12 cellular contexts compared by ENCODE assay signal in the genomic region with DNA sequence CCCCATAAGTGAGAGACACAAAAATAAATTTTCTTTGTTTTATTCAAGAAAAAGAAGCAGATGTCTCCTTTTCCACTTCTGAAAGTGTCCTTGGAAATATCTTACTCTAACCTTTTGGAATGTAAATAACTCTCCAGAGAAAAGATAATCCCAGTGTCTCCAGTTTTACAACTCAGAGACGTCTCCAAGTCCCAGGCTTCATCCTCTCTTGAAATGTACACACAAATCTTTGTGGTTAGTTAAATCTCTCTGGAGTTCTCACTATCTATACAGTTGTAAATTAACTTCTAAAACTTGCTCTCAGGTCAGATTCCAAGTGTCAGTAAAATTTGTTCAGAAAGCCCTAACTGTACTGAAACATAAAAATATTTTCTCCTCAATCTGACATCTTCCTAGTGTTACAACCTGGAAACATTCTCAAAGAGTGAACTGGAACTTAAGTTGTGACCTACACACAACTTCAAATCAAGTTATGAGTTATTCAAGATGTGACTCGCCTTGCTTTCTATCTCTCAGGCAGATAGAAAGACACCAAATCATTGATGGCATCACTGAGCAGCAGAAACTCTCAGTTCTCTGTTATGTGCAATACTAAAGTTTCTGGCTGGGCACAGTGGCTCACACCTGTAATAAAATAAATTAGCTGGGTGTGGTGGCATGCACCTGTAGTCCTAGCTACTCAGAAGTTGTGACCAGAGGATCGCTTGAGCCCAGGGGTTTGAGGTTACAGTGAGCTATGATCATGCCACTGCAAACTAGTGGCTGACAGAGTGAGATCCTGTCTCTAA.
DNase-seq lines count a peak whose midpoint lies in the region; ATAC-seq, FAIRE-seq and TF ChIP-seq lines count a peak whose summit lies in the region.
"Had no signal": no experiment of that assay in that cellular context is flagged by ENCODE, and none has a peak within 500 bp of the region (broad histone marks: within the 10 kb centered on the region; RNA-seq: fewer than 3 reads in every experiment).

No MANE protein-coding gene starts in this region.

- peak; percentile 88 for FAIRE-seq in endometrium (lab: Jason Lieb, UNC)

- no peak for DNase-seq in hippocampal formation (lab: John Stamatoyannopoulos, UW)
- no peak for DNase-seq in GM13976 (ENCODE audit: low spot score)
- DNase-seq in erythroblast (lab: John Stamatoyannopoulos, UW): no peak
- no peak for DNase-seq in NCI-H146 treated with DMSO at 0.1 percent for 48 hours (lab: John Stamatoyannopoulos, UW; ENCODE audit: unreplicated experiment)
- DNase-seq: DND-41, MV-4-11, NCI-H748 treated with DMSO at 0.1 percent for 48 hours had no signal

- peak; percentile 86 for ATAC-seq in GM18511 (IDR thresholded peaks at IDR 0.05; ENCODE audit: unreplicated experiment)
- peak; percentile 83 for ATAC-seq in GM21526 (IDR thresholded peaks at IDR 0.05; ENCODE audit: low FRiP score, unreplicated experiment)
- ATAC-seq in HG03097 (IDR thresholded peaks at IDR 0.05; ENCODE audit: low FRiP score, unreplicated experiment): peak; percentile 86
- ATAC-seq: WTC11 had no signal

- TF ChIP-seq POLR2A in erythroblast (IDR thresholded peaks at IDR 0.05; ENCODE audit: low read length): no peak

- TF ChIP-seq CTCF in GM13976 (IDR thresholded peaks at IDR 0.05; ENCODE audit: borderline replicate concordance, control extremely low read depth, extremely low read depth, insufficient read depth, missing control alignments): no peak

- in situ Hi-C loops in GM13976 (cut with MboI; ENCODE audit: low sequenced_read_pairs, unreplicated experiment): no loop called here
